Comparison of ENCODE assay signal across 8 cellular contexts in the genomic region with DNA sequence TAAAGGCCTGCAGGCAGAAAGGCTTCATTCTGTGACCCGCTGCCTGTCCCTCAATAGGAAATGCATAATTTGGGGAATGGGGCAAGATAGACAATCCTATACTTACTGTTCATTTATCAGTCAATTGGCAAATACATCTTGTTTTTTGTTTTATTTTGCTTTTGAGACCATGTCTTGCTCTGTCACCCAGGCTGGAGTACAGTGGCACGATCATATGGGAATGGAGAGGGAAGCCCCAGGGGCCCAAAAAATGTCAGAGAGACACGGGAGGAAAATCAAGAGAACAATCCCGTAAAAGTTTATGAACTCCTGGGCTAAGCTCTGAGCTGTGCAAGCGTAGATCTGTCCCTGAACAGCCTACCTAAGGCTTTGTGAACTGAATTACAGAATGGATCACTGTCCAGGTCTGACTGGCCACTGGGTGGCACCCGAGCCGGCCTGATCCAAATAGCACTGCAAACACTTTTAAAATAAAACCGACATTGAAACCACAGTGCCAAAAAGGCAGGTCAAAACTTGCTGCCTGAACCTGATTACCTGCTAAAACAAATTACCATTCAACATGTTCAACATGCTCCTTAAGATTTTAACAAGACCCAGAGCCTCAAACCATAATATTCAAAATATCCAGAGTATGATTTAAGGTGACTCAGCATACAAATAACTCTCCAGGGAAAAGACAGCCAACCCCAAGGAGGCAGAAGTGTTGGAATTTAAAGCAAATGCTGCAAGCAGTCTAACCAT. TPM values are rescaled to one million over a fixed set of nuclear protein-coding genes. Genes with fewer than 3 reads are reported as not detected.
DNase-seq lines count a peak whose midpoint lies in the region; ATAC-seq, FAIRE-seq and TF ChIP-seq lines count a peak whose summit lies in the region.

No MANE protein-coding gene starts in this region.

- POLR2A ChIA-PET in naive thymus-derived CD4-positive, alpha-beta T cell (lab: Charles Lee) = interaction anchor here (2.1 kb wide), 1 partner anchor 12 kb away, joined by 8 read pairs; a partner anchor contains a TSS

- H3K4me1 Mint-ChIP-seq in naive thymus-derived CD4-positive, alpha-beta T cell = peaks cover 0 to 10% (median 5%) of the 10 kb centered on the region in 7 donors

- intact Hi-C loops in esophagus squamous epithelium (cut with DNase I) (loop anchor here (5.0 kb wide), 1 partner anchor 92 kb away; a partner anchor contains a TSS), upper lobe of right lung (cut with DNase I) (loop anchor here (10.0 kb wide), 1 partner anchor 89 kb away; a partner anchor contains a TSS)
- intact Hi-C loops in naive thymus-derived CD4-positive, alpha-beta T cell (cut with micrococcal nuclease) = loop anchor here in 1 of 2 donors (1.0 kb wide), 4 partner anchors 18 to 100 kb away; a partner anchor contains a TSS

- H3K4me1 ChIP-seq in esophagus squamous epithelium (peaks cover 0 to 16% (median 4%) of the 10 kb centered on the region in 3 donors), upper lobe of right lung (no peaks in the 10 kb centered on the region)
- no peaks in the 10 kb centered on the region for H3K4me1 ChIP-seq in naive thymus-derived CD4-positive, alpha-beta T cell (ENCODE audit: control insufficient read depth in 2 of 2, insufficient read depth in 2 of 2, low read length in 2 of 2)

- peak; percentile 44 for FAIRE-seq in GM19239 (lab: Jason Lieb, UNC)

- peak overlapping the region; percentile 31 to 61 (median 54) for H3K27ac ChIP-seq in esophagus squamous epithelium
- no peak overlapping the region for H3K27ac ChIP-seq in naive thymus-derived CD4-positive, alpha-beta T cell (ENCODE audit: low read depth, low read length)
- H3K27ac ChIP-seq in upper lobe of right lung = no peak overlapping the region

- TF ChIP-seq CTCF in esophagus squamous epithelium (IDR thresholded peaks at IDR 0.05) = peak; percentile 49 to 85 (median 78)
- peak; percentile 77 for TF ChIP-seq CTCF in upper lobe of right lung (IDR thresholded peaks at IDR 0.05)

- CTCF ChIA-PET in naive thymus-derived CD4-positive, alpha-beta T cell (lab: Charles Lee) = interaction anchor here (1.5 to 3.1 kb wide), 2 partner anchors 61 to 89 kb away, joined by 4 to 17 read pairs; no protein-coding TSS in a partner anchor

- H3K36me3 Mint-ChIP-seq in naive thymus-derived CD4-positive, alpha-beta T cell = peaks cover 0 to 24% (median 8%) of the 10 kb centered on the region in 5 donors

- H3K27me3 Mint-ChIP-seq in naive thymus-derived CD4-positive, alpha-beta T cell = no peaks in the 10 kb centered on the region

- no peaks in the 10 kb centered on the region for H3K9me3 ChIP-seq in esophagus squamous epithelium
- H3K9me3 ChIP-seq in naive thymus-derived CD4-positive, alpha-beta T cell (ENCODE audit: control insufficient read depth in 2 of 3, low read length in 3 of 3) = no peaks in the 10 kb centered on the region
- H3K9me3 ChIP-seq in upper lobe of right lung = no peaks in the 10 kb centered on the region

- peaks cover 0 to 2% (median 0%) of the 10 kb centered on the region in 11 donors for H3K9me3 Mint-ChIP-seq in naive thymus-derived CD4-positive, alpha-beta T cell

- H3K4me3 ChIP-seq in esophagus squamous epithelium = no peak overlapping the region
- H3K4me3 ChIP-seq in naive thymus-derived CD4-positive, alpha-beta T cell (ENCODE audit: low read length) = no peak overlapping the region
- no peak overlapping the region for H3K4me3 ChIP-seq in upper lobe of right lung

- H3K27ac Mint-ChIP-seq in naive thymus-derived CD4-positive, alpha-beta T cell = peak overlapping the region in 1 of 9 donors; percentile 43

- ATAC-seq in naive thymus-derived CD4-positive, alpha-beta T cell = peak; percentile 81
- peak; percentile 94 for ATAC-seq in upper lobe of right lung
- ATAC-seq in GM18909 (IDR thresholded peaks at IDR 0.05; ENCODE audit: poor library complexity, unreplicated experiment) = no peak

- H3K27me3 ChIP-seq in esophagus squamous epithelium (no peaks in the 10 kb centered on the region), upper lobe of right lung (no peaks in the 10 kb centered on the region)
- no peaks in the 10 kb centered on the region for H3K27me3 ChIP-seq in naive thymus-derived CD4-positive, alpha-beta T cell (ENCODE audit: control insufficient read depth in 2 of 2, insufficient read depth in 2 of 2, low read length in 2 of 2)

- 27 to 41% methylated on average over 6 to 8 of the region's 8 CpGs for WGBS in esophagus squamous epithelium, 2 donors

- peaks cover 9 to 40% (median 14%) of the 10 kb centered on the region in 3 donors for H3K36me3 ChIP-seq in esophagus squamous epithelium
- peaks cover 0 to 34% (median 0%) of the 10 kb centered on the region in 3 experiments for H3K36me3 ChIP-seq in naive thymus-derived CD4-positive, alpha-beta T cell (ENCODE audit: control insufficient read depth in 2 of 3, insufficient read depth in 3 of 3, low read length in 3 of 3)
- peaks cover 22% of the 10 kb centered on the region for H3K36me3 ChIP-seq in upper lobe of right lung

- no peak for TF ChIP-seq POLR2A in esophagus squamous epithelium (IDR thresholded peaks at IDR 0.05)

- peak; percentile 35 to 54 for DNase-seq in AML-193 (lab: John Stamatoyannopoulos, UW)
- DNase-seq in GM19239 (ENCODE audit: insufficient read length, low spot score) = peak; percentile 43
- DNase-seq in NCI-H2227 treated with DMSO at 0.1 percent for 48 hours (lab: John Stamatoyannopoulos, UW) = peak; percentile 21
- peak; percentile 34 for DNase-seq in activated T-cell treated with anti-CD3 and anti-CD28 coated beads for 48 hours (ENCODE audit: low read depth)
- no peak for DNase-seq in esophagus squamous epithelium (lab: John Stamatoyannopoulos, UW)
- peak in 4 of 9 donors; percentile 23 to 39 (median 29) for DNase-seq in naive thymus-derived CD4-positive, alpha-beta T cell
- DNase-seq in upper lobe of right lung = peak; percentile 83

- no peak overlapping the region for H3K4me3 Mint-ChIP-seq in naive thymus-derived CD4-positive, alpha-beta T cell

RNA-seq across cellular contexts. Expression of a gene that starts 11.8 kb away (rescaled TPM):
- total RNA-seq in esophagus squamous epithelium (10 to 100 TPM; 39.6 to 57.5 (median 49.1) TPM), upper lobe of right lung (57.9 TPM)
- 10 to 100 TPM; 21.9 to 38.7 (median 30.1) TPM for total RNA-seq in naive thymus-derived CD4-positive, alpha-beta T cell
- 10 to 100 TPM; 43.0 to 48.0 TPM for polyA plus RNA-seq in naive thymus-derived CD4-positive, alpha-beta T cell

RNA-seq across cellular contexts. Expression of a gene that starts 17.3 kb away (rescaled TPM):
- total RNA-seq in esophagus squamous epithelium (100 to 1,000 TPM; 158 to 170 (median 162) TPM), upper lobe of right lung (118 TPM)
- 100 to 1,000 TPM in 3 of 5 experiments, 10 to 100 TPM in 2; 84.6 to 141 (median 117) TPM for total RNA-seq in naive thymus-derived CD4-positive, alpha-beta T cell
- 100 to 1,000 TPM; 122 to 134 TPM for polyA plus RNA-seq in naive thymus-derived CD4-positive, alpha-beta T cell

RNA-seq across cellular contexts. Expression of a gene that starts 30.5 kb away (rescaled TPM):
- total RNA-seq in esophagus squamous epithelium (100 to 1,000 TPM in 3 of 4 donors, 10 to 100 TPM in 1; 78.2 to 149 (median 123) TPM), upper lobe of right lung (323 TPM)
- 100 to 1,000 TPM in 1 of 5 experiments, 10 to 100 TPM in 1, 1 to 10 TPM in 3; 1.4 to 125 (median 3.5) TPM for total RNA-seq in naive thymus-derived CD4-positive, alpha-beta T cell
- not detected for polyA plus RNA-seq in naive thymus-derived CD4-positive, alpha-beta T cell

RNA-seq across cellular contexts. Expression of a gene that starts 35.0 kb away (rescaled TPM):
- total RNA-seq in esophagus squamous epithelium (under 1 TPM in 2 of 4 donors, not detected in 2; 0.11 to 0.19 TPM), upper lobe of right lung (0.20 TPM)
- 1 to 10 TPM in 3 of 5 experiments, under 1 TPM in 1, not detected in 1; 0.64 to 1.7 (median 1.2) TPM for total RNA-seq in naive thymus-derived CD4-positive, alpha-beta T cell
- polyA plus RNA-seq in naive thymus-derived CD4-positive, alpha-beta T cell = under 1 TPM; 0.22 to 0.53 TPM

RNA-seq across cellular contexts. Expression of a gene that starts 36.7 kb away (rescaled TPM):
- total RNA-seq in esophagus squamous epithelium = under 1 TPM in 3 of 4 donors, not detected in 1; 0.35 to 0.76 (median 0.50) TPM
- total RNA-seq in naive thymus-derived CD4-positive, alpha-beta T cell = 10 to 100 TPM in 1 of 5 experiments, 1 to 10 TPM in 2, under 1 TPM in 2; 0.64 to 46.5 (median 1.7) TPM
- under 1 TPM; 0.26 to 0.69 TPM for polyA plus RNA-seq in naive thymus-derived CD4-positive, alpha-beta T cell
- total RNA-seq in upper lobe of right lung = 1.5 TPM

Comparison
In these comparisons a context has a peak if more than half of its experiments do, and no peak if none do; other contexts are left out.
1. H3K27ac ChIP-seq: peak in esophagus squamous epithelium (4 of 4); none in naive thymus-derived CD4-positive, alpha-beta T cell (single experiment) and upper lobe of right lung (single experiment).